Comparison of ENCODE assay signal across 21 cellular contexts in the genomic region with DNA sequence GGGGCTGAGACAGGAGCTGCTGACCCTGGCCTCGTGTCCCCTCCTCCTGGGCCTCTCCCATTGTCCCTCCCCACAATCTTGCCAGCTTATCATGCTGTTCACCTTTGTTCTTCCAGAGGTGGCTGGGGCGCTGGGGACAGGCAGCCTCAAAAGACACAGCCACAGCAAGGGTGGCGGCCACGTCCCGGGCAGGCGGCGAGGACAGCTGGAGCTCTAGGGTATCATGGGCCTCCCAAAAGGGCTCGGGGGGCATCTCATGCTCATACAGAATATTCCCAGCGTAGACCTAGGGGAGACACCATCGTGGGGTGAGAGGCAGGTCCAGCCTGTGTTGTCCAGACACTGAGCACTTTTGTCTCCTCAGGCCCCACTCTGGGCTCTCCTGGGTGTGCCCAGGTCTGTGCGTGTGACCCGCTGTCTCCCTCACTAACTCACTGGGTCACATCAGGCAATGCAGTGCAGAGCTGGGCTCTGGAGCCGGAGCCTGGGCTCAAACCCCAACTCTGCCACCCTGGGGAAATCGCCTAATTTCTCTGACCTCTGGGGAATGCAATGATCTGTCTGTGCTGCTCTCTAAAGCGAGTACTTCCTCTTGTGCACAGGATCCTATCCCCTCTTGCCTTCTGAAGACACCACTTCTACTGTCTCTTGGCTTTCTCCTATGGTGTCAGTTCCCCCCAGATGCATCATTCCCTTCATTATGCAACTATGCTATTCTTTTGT. TPM values are rescaled to one million over a fixed set of nuclear protein-coding genes. Genes with fewer than 3 reads are reported as not detected.
A peak's percentile ranks its signal among the peaks of the same experiment; 100 is the strongest.
DNase-seq lines count a peak whose midpoint lies in the region; ATAC-seq and TF ChIP-seq lines count a peak whose summit lies in the region.
"Had no signal": no experiment of that assay in that cellular context is flagged by ENCODE, and none has a peak within 500 bp of the region (broad histone marks: within the 10 kb centered on the region; RNA-seq: fewer than 3 reads in every experiment).

No MANE protein-coding gene starts in this region.

- H3K27ac ChIP-seq in left ventricle myocardium inferior (replicated peaks) (peak overlapping the region; percentile 23), heart right ventricle (no peak overlapping the region), thoracic aorta (peak overlapping the region; percentile 91 to 98)
- H3K27ac ChIP-seq: KMS-11 had no signal

- CTCF ChIA-PET in activated B cell treated with CpG ODN at 0.5 μM for 24 hours (lab: Charles Lee) = interaction anchor here (0.6 to 1.4 kb wide), 2 partner anchors 8 to 205 kb away, joined by 3 read pairs; no protein-coding TSS in a partner anchor

- intact Hi-C loops in left ventricle myocardium inferior (cut with micrococcal nuclease) = no loop called here
- intact Hi-C loops in heart right ventricle (cut with DNase I) = loop anchor here in 1 of 10 donors (10.0 kb wide), 1 partner anchor 163 kb away; no protein-coding TSS in a partner anchor
- intact Hi-C loops in activated B cell treated with CpG ODN at 0.5 μM for 24 hours (cut with micrococcal nuclease) = no loop called here

- no peaks in the 10 kb centered on the region for H3K36me3 Mint-ChIP-seq in activated B cell treated with CpG ODN at 0.5 μM for 24 hours (ENCODE audit: low read depth)
- no peaks in the 10 kb centered on the region for H3K36me3 Mint-ChIP-seq in neural crest cell (ENCODE audit: low read depth)

- H3K4me3 ChIP-seq in left ventricle myocardium inferior = no peak overlapping the region
- no peak overlapping the region for H3K4me3 ChIP-seq in heart right ventricle
- no peak overlapping the region for H3K4me3 ChIP-seq in thoracic aorta

- H3K27me3 Mint-ChIP-seq in activated B cell treated with CpG ODN at 0.5 μM for 24 hours (peaks cover 6% of the 10 kb centered on the region), neural crest cell (ENCODE audit: low read depth) (no peaks in the 10 kb centered on the region)
- H3K27me3 Mint-ChIP-seq: B cell; CD4-positive, alpha-beta T cell had no signal

- DNase-seq in left ventricle myocardium inferior (no peak), heart right ventricle (no peak), activated B cell treated with CpG ODN at 0.5 μM for 24 hours (no peak), neural crest cell (ENCODE audit: low read depth, low spot score) (no peak), thoracic aorta (ENCODE audit: low spot score) (no peak), NCI-H2029 treated with DMSO at 0.1 percent for 48 hours (lab: John Stamatoyannopoulos, UW) (no peak), cerebellar cortex (ENCODE audit: low spot score) (no peak)
- DNase-seq: CD4-positive, alpha-beta T cell; DMS153; GDM1; H7; NCI-H1105 treated with DMSO at 0.1 percent for 48 hours; NCI-H1694; NCI-H2107; NCI-H510A treated with DMSO at 0.1 percent for 48 hours; NCI-H82; OCI-M1; SHP77 had no signal

- peaks cover 4% of the 10 kb centered on the region for H3K4me1 Mint-ChIP-seq in activated B cell treated with CpG ODN at 0.5 μM for 24 hours
- H3K4me1 Mint-ChIP-seq in neural crest cell = peaks cover 13% of the 10 kb centered on the region

- H3K36me3 ChIP-seq in left ventricle myocardium inferior (peaks cover 5% of the 10 kb centered on the region), heart right ventricle (peaks cover 0 to 38% (median 0%) of the 10 kb centered on the region in 9 donors), thoracic aorta (peaks cover 48% of the 10 kb centered on the region)

- 87 to 88% methylated on average over 15 of the region's 15 CpGs for WGBS in heart right ventricle, 2 donors

- peaks cover 48% of the 10 kb centered on the region for H3K4me1 ChIP-seq in left ventricle myocardium inferior
- H3K4me1 ChIP-seq in heart right ventricle = peaks cover 14 to 39% (median 28%) of the 10 kb centered on the region in 9 donors
- H3K4me1 ChIP-seq in thoracic aorta (ENCODE audit: control insufficient read depth in 1 of 2, low read depth in 2 of 2) = peaks cover 34 to 48% of the 10 kb centered on the region in 2 donors

- no peak overlapping the region for H3K4me3 Mint-ChIP-seq in activated B cell treated with CpG ODN at 0.5 μM for 24 hours
- no peak overlapping the region for H3K4me3 Mint-ChIP-seq in neural crest cell
- H3K4me3 Mint-ChIP-seq: B cell; CD4-positive, alpha-beta T cell had no signal

- ATAC-seq in heart right ventricle = no peak
- ATAC-seq in activated B cell treated with CpG ODN at 0.5 μM for 24 hours (ENCODE audit: low read depth) = peak; percentile 21
- ATAC-seq in thoracic aorta (ENCODE audit: insufficient number of reproducible peaks, low FRiP score, low read depth) = no peak
- no peak for ATAC-seq in GM19351 (IDR thresholded peaks at IDR 0.05; ENCODE audit: unreplicated experiment)

- H3K9me3 Mint-ChIP-seq in activated B cell treated with CpG ODN at 0.5 μM for 24 hours (no peaks in the 10 kb centered on the region), neural crest cell (no peaks in the 10 kb centered on the region)
- H3K9me3 Mint-ChIP-seq: CD4-positive, alpha-beta T cell had no signal

- H3K27me3 ChIP-seq in left ventricle myocardium inferior (ENCODE audit: low read depth) (no peaks in the 10 kb centered on the region), heart right ventricle (no peaks in the 10 kb centered on the region), thoracic aorta (replicated peaks; ENCODE audit: insufficient read depth) (no peaks in the 10 kb centered on the region)

- POLR2A ChIA-PET in activated B cell treated with CpG ODN at 0.5 μM for 24 hours (lab: Charles Lee) = no interaction called here

- TF ChIP-seq CTCF in left ventricle myocardium inferior (IDR thresholded peaks at IDR 0.05; ENCODE audit: borderline replicate concordance) (no peak), heart right ventricle (IDR thresholded peaks at IDR 0.05) (no peak), activated B cell treated with CpG ODN at 0.5 μM for 24 hours (IDR thresholded peaks at IDR 0.05) (no peak), neural crest cell (conservative IDR thresholded peaks at IDR 0.05) (no peak), thoracic aorta (IDR thresholded peaks at IDR 0.05) (no peak)

- no peaks in the 10 kb centered on the region for H3K9me3 ChIP-seq in left ventricle myocardium inferior (replicated peaks)
- no peaks in the 10 kb centered on the region for H3K9me3 ChIP-seq in heart right ventricle
- no peaks in the 10 kb centered on the region for H3K9me3 ChIP-seq in thoracic aorta

- H3K27ac Mint-ChIP-seq in activated B cell treated with CpG ODN at 0.5 μM for 24 hours (no peak overlapping the region), neural crest cell (ENCODE audit: unreplicated experiment) (peak overlapping the region; percentile 63)
- H3K27ac Mint-ChIP-seq: B cell; CD4-positive, alpha-beta T cell had no signal

RNA-seq across cellular contexts. Expression of a gene that starts 30.1 kb away (rescaled TPM):
- total RNA-seq in left ventricle myocardium inferior (11.4 TPM), heart right ventricle (10 to 100 TPM in 4 of 10 donors, 1 to 10 TPM in 6; 7.6 to 14.8 (median 9.8) TPM), activated B cell treated with CpG ODN at 0.5 μM for 24 hours (0.22 and 0.34 TPM in 2 replicates), neural crest cell (22.2 and 23.4 TPM in 2 replicates), thoracic aorta (10 to 100 TPM; 45.1 to 57.3 TPM)
- 1 to 10 TPM; 7.4 to 8.1 TPM for polyA plus RNA-seq in heart right ventricle

RNA-seq across cellular contexts. Expression of a gene that starts 34.9 kb away (rescaled TPM):
- total RNA-seq in left ventricle myocardium inferior (9.1 TPM), heart right ventricle (10 to 100 TPM in 8 of 10 donors, 1 to 10 TPM in 2; 7.4 to 19.8 (median 13.0) TPM), activated B cell treated with CpG ODN at 0.5 μM for 24 hours (not detected in 2 replicates), neural crest cell (5.3 and 5.4 TPM in 2 replicates), thoracic aorta (100 to 1,000 TPM; 252 to 263 TPM)
- polyA plus RNA-seq in heart right ventricle = 10 to 100 TPM; 12.1 TPM
- total RNA-seq: CD4-positive, alpha-beta T cell had no signal

RNA-seq across cellular contexts. Expression of a gene that starts 37.7 kb away (rescaled TPM):
- total RNA-seq in left ventricle myocardium inferior = 49.1 TPM
- 10 to 100 TPM; 33.8 to 57.6 (median 40.2) TPM for total RNA-seq in heart right ventricle
- 10 to 100 TPM; 33.7 to 77.2 TPM for polyA plus RNA-seq in heart right ventricle
- 65.6 and 72.6 TPM in 2 replicates for total RNA-seq in activated B cell treated with CpG ODN at 0.5 μM for 24 hours
- 79.4 and 84.3 TPM in 2 replicates for total RNA-seq in neural crest cell
- total RNA-seq in thoracic aorta = 100 to 1,000 TPM in 1 of 2 donors, 10 to 100 TPM in 1; 79.9 to 127 TPM

RNA-seq across cellular contexts. Expression of a gene that starts 52.2 kb away (rescaled TPM):
- total RNA-seq in left ventricle myocardium inferior (19.5 TPM), heart right ventricle (10 to 100 TPM; 12.9 to 18.2 (median 16.1) TPM), activated B cell treated with CpG ODN at 0.5 μM for 24 hours (20.5 and 20.8 TPM in 2 replicates), neural crest cell (20.9 and 21.3 TPM in 2 replicates), thoracic aorta (10 to 100 TPM in 1 of 2 donors, 1 to 10 TPM in 1; 5.8 to 16.9 TPM)
- 10 to 100 TPM; 14.6 to 17.4 TPM for polyA plus RNA-seq in heart right ventricle

Comparison
In these comparisons a context has a peak if more than half of its experiments do, and no peak if none do; other contexts are left out.
1. H3K27ac ChIP-seq: peak in left ventricle myocardium inferior (single experiment) and thoracic aorta (2 of 2); none in heart right ventricle (0 of 10).
2. RNA of a gene that starts 34.9 kb away (total RNA-seq): 252 to 263 TPM in thoracic aorta; 7.4 to 19.8 TPM in heart right ventricle, 9.1 TPM in left ventricle myocardium inferior (single experiment), 5.3 to 5.4 TPM in neural crest cell and not detected in activated B cell treated with CpG ODN at 0.5 μM for 24 hours; every median in the first group is over 10 times any median in the second.